In genomic region chr2:42901076-42901645, GRCh38 we compare ENCODE assay signal across 15 cellular contexts.
DNase-seq lines count a peak whose midpoint lies in the region; ATAC-seq and TF ChIP-seq lines count a peak whose summit lies in the region.
"Had no signal": no experiment of that assay in that cellular context is flagged by ENCODE, and none has a peak within 500 bp of the region (broad histone marks: within the 10 kb centered on the region; RNA-seq: fewer than 3 reads in every experiment).

No MANE protein-coding gene starts in this region.

- no peaks in the 10 kb centered on the region for H3K9me3 ChIP-seq in subcutaneous abdominal adipose tissue (ENCODE audit: control insufficient read depth in 5 of 5, low read length in 5 of 5)
- H3K9me3 ChIP-seq: colonic mucosa, mucosa of descending colon, psoas muscle had no signal

- TF ChIP-seq CTCF in foreskin fibroblast (IDR thresholded peaks at IDR 0.05; ENCODE audit: low read depth, low read length): no peak

- DNase-seq in H7 (peak; percentile 6), amniotic epithelial cell (ENCODE audit: low read depth) (peak; percentile 55), foreskin fibroblast (peak; percentile 58 to 79), GM19238 (ENCODE audit: insufficient read length, low spot score) (no peak)
- DNase-seq: activated CD8-positive, alpha-beta memory T cell treated with anti-CD3 and anti-CD28 coated beads, Interleukin-2, amount 50 U/mL, for 4 hours; activated naive CD4-positive, alpha-beta T cell treated with anti-CD3 and anti-CD28 coated beads, Interleukin-2, amount 50 U/mL, for 16 hours; CD8-positive, alpha-beta T cell; colonic mucosa; H9; mucosa of descending colon; psoas muscle had no signal

- no peak overlapping the region for H3K4me3 ChIP-seq in H7 (ENCODE audit: insufficient read depth, low read depth, low read length)
- no peak overlapping the region for H3K4me3 ChIP-seq in foreskin fibroblast (ENCODE audit: low read depth in 1 of 2, low read length in 2 of 2)
- no peak overlapping the region for H3K4me3 ChIP-seq in subcutaneous abdominal adipose tissue (ENCODE audit: low read depth in 1 of 5, low read length in 5 of 5)
- H3K4me3 ChIP-seq: colonic mucosa, mucosa of descending colon, psoas muscle had no signal

- peak overlapping the region; percentile 24 for H3K27ac ChIP-seq in subcutaneous abdominal adipose tissue (ENCODE audit: low read depth, low read length)
- H3K27ac ChIP-seq: colonic mucosa, psoas muscle had no signal

- no peaks in the 10 kb centered on the region for H3K27me3 ChIP-seq in H7 (ENCODE audit: control insufficient read depth, insufficient read depth, low read length)
- H3K27me3 ChIP-seq in subcutaneous abdominal adipose tissue (ENCODE audit: control insufficient read depth in 5 of 5, insufficient read depth in 4 of 5, low read length in 5 of 5): peaks cover 0 to 3% (median 0%) of the 10 kb centered on the region in 5 donors
- H3K27me3 ChIP-seq: colonic mucosa had no signal

- ATAC-seq in HG03520 (IDR thresholded peaks at IDR 0.05; ENCODE audit: unreplicated experiment) (no peak), GM21423 (IDR thresholded peaks at IDR 0.05; ENCODE audit: unreplicated experiment) (no peak), GM19452 (IDR thresholded peaks at IDR 0.05; ENCODE audit: unreplicated experiment) (no peak)
- ATAC-seq: CD8-positive, alpha-beta T cell; mucosa of descending colon; psoas muscle had no signal

- H3K36me3 ChIP-seq in H7 (replicated peaks; ENCODE audit: control insufficient read depth, insufficient read depth, low read length): no peaks in the 10 kb centered on the region
- H3K36me3 ChIP-seq in subcutaneous abdominal adipose tissue (ENCODE audit: control insufficient read depth in 5 of 5, insufficient read depth in 5 of 5, low read length in 5 of 5): no peaks in the 10 kb centered on the region
- H3K36me3 ChIP-seq: colonic mucosa had no signal

- H3K9ac ChIP-seq in subcutaneous abdominal adipose tissue (ENCODE audit: low read length in 5 of 5): no peak overlapping the region

- peaks cover 26 to 63% (median 51%) of the 10 kb centered on the region in 5 donors for H3K4me1 ChIP-seq in subcutaneous abdominal adipose tissue (ENCODE audit: control insufficient read depth in 5 of 5, insufficient read depth in 5 of 5, low read length in 5 of 5)
- H3K4me1 ChIP-seq: colonic mucosa had no signal
